Comparison of ENCODE assay signal across 1 cellular context in the genomic region with DNA sequence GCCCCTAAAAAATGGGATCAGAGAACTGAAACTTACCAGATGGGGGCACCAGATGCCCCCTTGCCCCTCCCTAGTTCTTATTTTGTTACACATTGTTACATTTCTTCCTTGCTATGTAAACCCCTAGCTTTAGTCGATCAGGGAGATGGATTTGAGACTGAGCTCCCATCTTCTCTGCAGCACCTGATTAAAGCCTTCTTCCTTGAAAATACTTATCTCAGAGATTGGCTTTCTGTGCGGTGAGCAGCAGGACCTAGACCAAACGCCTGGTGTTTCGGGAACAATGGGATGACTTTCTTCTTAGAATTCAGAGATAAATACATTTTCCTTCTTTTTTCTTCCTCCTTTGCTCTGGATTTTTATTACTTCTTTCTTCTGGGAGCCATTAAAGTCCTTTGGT.
TF ChIP-seq lines count a peak whose summit lies in the region.

No MANE protein-coding gene starts in this region.

TF ChIP-seq in HepG2, 621 proteins besides CTCF, POLR2A, EP300 and RAD21:
- TF ChIP-seq CENPT (CRISPR knock-in tag; IDR thresholded peaks at IDR 0.05; ENCODE audit: low read depth) (no peak), ZNF7 (CRISPR knock-in tag; IDR thresholded peaks at IDR 0.05) (no peak), KLF13 (CRISPR knock-in tag; IDR thresholded peaks at IDR 0.05) (no peak), PBX3 (CRISPR knock-in tag; IDR thresholded peaks at IDR 0.05; ENCODE audit: borderline replicate concordance) (no peak), SALL1 (CRISPR knock-in tag; IDR thresholded peaks at IDR 0.05) (no peak), FOXK1 (CRISPR knock-in tag; IDR thresholded peaks at IDR 0.05; ENCODE audit: borderline replicate concordance, low read depth) (no peak), ZNF124 (CRISPR knock-in tag; IDR thresholded peaks at IDR 0.05) (peak; percentile 67; the same call in 1 of the 2 replicates)
- TF ChIP-seq, protein P1, sequence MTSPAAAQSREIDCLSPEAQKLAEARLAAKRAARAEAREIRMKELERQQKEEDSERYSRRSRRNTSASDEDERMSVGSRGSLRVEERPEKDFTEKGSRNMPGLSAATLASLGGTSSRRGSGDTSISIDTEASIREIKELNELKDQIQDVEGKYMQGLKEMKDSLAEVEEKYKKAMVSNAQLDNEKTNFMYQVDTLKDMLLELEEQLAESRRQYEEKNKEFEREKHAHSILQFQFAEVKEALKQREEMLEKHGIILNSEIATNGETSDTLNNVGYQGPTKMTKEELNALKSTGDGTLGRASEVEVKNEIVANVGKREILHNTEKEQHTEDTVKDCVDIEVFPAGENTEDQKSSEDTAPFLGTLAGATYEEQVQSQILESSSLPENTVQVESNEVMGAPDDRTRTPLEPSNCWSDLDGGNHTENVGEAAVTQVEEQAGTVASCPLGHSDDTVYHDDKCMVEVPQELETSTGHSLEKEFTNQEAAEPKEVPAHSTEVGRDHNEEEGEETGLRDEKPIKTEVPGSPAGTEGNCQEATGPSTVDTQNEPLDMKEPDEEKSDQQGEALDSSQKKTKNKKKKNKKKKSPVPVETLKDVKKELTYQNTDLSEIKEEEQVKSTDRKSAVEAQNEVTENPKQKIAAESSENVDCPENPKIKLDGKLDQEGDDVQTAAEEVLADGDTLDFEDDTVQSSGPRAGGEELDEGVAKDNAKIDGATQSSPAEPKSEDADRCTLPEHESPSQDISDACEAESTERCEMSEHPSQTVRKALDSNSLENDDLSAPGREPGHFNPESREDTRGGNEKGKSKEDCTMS (CRISPR knock-in tag; conservative IDR thresholded peaks at IDR 0.05): no peak
